ENCODE assay signal across 31 cellular contexts in genomic region chr18:8830067-8831060, GRCh38.
A peak's percentile ranks its signal among the peaks of the same experiment; 100 is the strongest.
DNase-seq lines count a peak whose midpoint lies in the region; ATAC-seq, FAIRE-seq and TF ChIP-seq lines count a peak whose summit lies in the region.
"Had no signal": no experiment of that assay in that cellular context is flagged by ENCODE, and none has a peak within 500 bp of the region (broad histone marks: within the 10 kb centered on the region; RNA-seq: fewer than 3 reads in every experiment).

No MANE protein-coding gene starts in this region.

- peak overlapping the region; percentile 36; the same call in 1 of the 2 replicates for H3K27ac Mint-ChIP-seq in HFFc6
- peak overlapping the region in 1 of 8 donors; percentile 0 for H3K27ac Mint-ChIP-seq in CD8-positive, alpha-beta memory T cell
- H3K27ac Mint-ChIP-seq: activated CD4-positive, alpha-beta memory T cell treated with anti-CD3 and anti-CD28 coated beads for 36 hours; activated naive CD4-positive, alpha-beta T cell treated with anti-CD3 and anti-CD28 coated beads for 36 hours; CD4-positive, alpha-beta T cell; immature natural killer cell; T-helper 2 cell treated with Interferon-gamma antibody and Interleukin-4, amounts not matched to agents 5 μg/mL and 100 μg/mL, for 36 hours had no signal

- H3K36me3 ChIP-seq in H1 (ENCODE audit: control insufficient read depth in 2 of 4, insufficient read depth in 4 of 4, low read length in 3 of 4): peaks cover 0 to 12% (median 7%) of the 10 kb centered on the region in 4 experiments; a peak in 6 of 8 replicates
- H3K36me3 ChIP-seq in muscle layer of colon (ENCODE audit: insufficient read depth, low read length): peaks cover 8% of the 10 kb centered on the region
- no peaks in the 10 kb centered on the region for H3K36me3 ChIP-seq in CD8-positive, alpha-beta memory T cell (ENCODE audit: insufficient read depth, low read length)
- H3K36me3 ChIP-seq: thoracic aorta, vagina had no signal

- no peak overlapping the region for H2AFZ ChIP-seq in H1 (ENCODE audit: low read length)
- H2AFZ ChIP-seq: GM23248, parathyroid adenoma had no signal

- no peak overlapping the region; the same call in 1 of the 2 replicates for H3K27ac ChIP-seq in H1 (ENCODE audit: low read depth, low read length)
- peak overlapping the region; percentile 26 for H3K27ac ChIP-seq in muscle layer of colon (ENCODE audit: low read depth, low read length)
- H3K27ac ChIP-seq in CD8-positive, alpha-beta memory T cell (ENCODE audit: low read depth, low read length): no peak overlapping the region
- H3K27ac ChIP-seq: body of pancreas, GM23248, HL-60, parathyroid adenoma, thoracic aorta, vagina had no signal

- no peak overlapping the region for H2BK15ac ChIP-seq in H1 (ENCODE audit: low read length)

- no peak for TF ChIP-seq RAD21 in H1 (IDR thresholded peaks at IDR 0.05 in 1 of 2, conservative IDR thresholded peaks at IDR 0.05 in 1 of 2; ENCODE audit: low read depth in 2 of 2, low read length in 2 of 2)

- H3K36me3 Mint-ChIP-seq in HFFc6 (ENCODE audit: low read depth): peaks cover 69% of the 10 kb centered on the region
- peaks cover 0 to 6% (median 0%) of the 10 kb centered on the region in 3 donors for H3K36me3 Mint-ChIP-seq in CD8-positive, alpha-beta memory T cell
- H3K36me3 Mint-ChIP-seq: activated CD4-positive, alpha-beta memory T cell treated with anti-CD3 and anti-CD28 coated beads for 36 hours; immature natural killer cell had no signal

- H3K79me2 ChIP-seq in H1 (ENCODE audit: control insufficient read depth in 1 of 2, insufficient read depth in 2 of 2, low read length in 2 of 2): no peaks in the 10 kb centered on the region
- H3K79me2 ChIP-seq: parathyroid adenoma had no signal

- H3K23me2 ChIP-seq in H1 (ENCODE audit: low read depth, low read length): no peaks in the 10 kb centered on the region

- FAIRE-seq in H1 (lab: Jason Lieb, UNC): no peak
- FAIRE-seq: small intestine had no signal

- peaks cover 0 to 4% of the 10 kb centered on the region in 2 experiments; a peak in 1 of 4 replicates for H3K9me3 ChIP-seq in H1 (ENCODE audit: insufficient read depth in 2 of 2, low read depth in 1 of 2, low read length in 1 of 2)
- no peaks in the 10 kb centered on the region for H3K9me3 ChIP-seq in muscle layer of colon (ENCODE audit: low read length)
- H3K9me3 ChIP-seq in CD8-positive, alpha-beta memory T cell (ENCODE audit: low read length): no peaks in the 10 kb centered on the region
- H3K9me3 ChIP-seq: body of pancreas, thoracic aorta, vagina had no signal

- H3K9ac ChIP-seq in H1 (replicated peaks in 1 of 4; ENCODE audit: extremely low read depth in 1 of 4, low read depth in 3 of 4, low read length in 3 of 4): no peak overlapping the region
- H3K9ac ChIP-seq in muscle layer of colon (ENCODE audit: low read length): no peak overlapping the region
- H3K9ac ChIP-seq: GM23248, parathyroid adenoma had no signal

- no peak overlapping the region for H3K4me3 Mint-ChIP-seq in HFFc6
- no peak overlapping the region for H3K4me3 Mint-ChIP-seq in CD8-positive, alpha-beta memory T cell
- H3K4me3 Mint-ChIP-seq: activated CD4-positive, alpha-beta memory T cell treated with anti-CD3 and anti-CD28 coated beads for 36 hours; activated naive CD4-positive, alpha-beta T cell treated with anti-CD3 and anti-CD28 coated beads for 36 hours; CD4-positive, alpha-beta T cell; immature natural killer cell; T-helper 2 cell treated with Interferon-gamma antibody and Interleukin-4, amounts not matched to agents 5 μg/mL and 100 μg/mL, for 36 hours had no signal

- H4K20me1 ChIP-seq in H1 (replicated peaks in 1 of 2; ENCODE audit: control insufficient read depth in 1 of 2, insufficient read depth in 2 of 2, low read length in 2 of 2): peaks cover 0 to 3% of the 10 kb centered on the region in 2 experiments

- no peak for TF ChIP-seq EP300 in H1 (IDR thresholded peaks at IDR 0.05; ENCODE audit: borderline replicate concordance in 1 of 2, low read depth in 2 of 2, low read length in 2 of 2)

- H4K8ac ChIP-seq in H1 (ENCODE audit: extremely low read depth, insufficient read depth, low read length): no peak overlapping the region

- peaks cover 39% of the 10 kb centered on the region for H3K4me1 Mint-ChIP-seq in HFFc6 (ENCODE audit: low read depth)
- H3K4me1 Mint-ChIP-seq in CD8-positive, alpha-beta memory T cell: no peaks in the 10 kb centered on the region
- H3K4me1 Mint-ChIP-seq: immature natural killer cell had no signal

- no peak overlapping the region for H3K14ac ChIP-seq in H1 (ENCODE audit: insufficient read length)

- DNase-seq in AG10803 (ENCODE audit: low read depth) (peak; percentile 34), HFFc6 (no peak), H1 (ENCODE audit: low read depth in 1 of 2, low spot score in 2 of 2) (no peak)
- no peak for DNase-seq in CD8-positive, alpha-beta memory T cell
- DNase-seq: activated CD4-positive, alpha-beta memory T cell treated with anti-CD3 and anti-CD28 coated beads for 36 hours; activated CD4-positive, alpha-beta T cell treated with anti-CD3 and anti-CD28 coated beads for 1 hour; activated naive CD4-positive, alpha-beta T cell treated with anti-CD3 and anti-CD28 coated beads for 36 hours; body of pancreas; CD4-positive, alpha-beta T cell; EL; GM23248; immature natural killer cell; Kasumi-1; NCI-H2029; NCI-H345; NCI-H748 treated with DMSO at 0.1 percent for 48 hours; SHP77 treated with DMSO at 0.1 percent for 48 hours; small intestine; stimulated activated naive CD4-positive, alpha-beta T cell treated with Interleukin-2 at 50 U/mL for 16 hours had no signal

- H3K18ac ChIP-seq in H1 (ENCODE audit: extremely low read depth, low read length): no peak overlapping the region; the same call in 1 of the 2 replicates

- CTCF ChIA-PET in H1 (lab: Charles Lee; ENCODE audit: partially characterized antibody): interaction anchor here (1.1 to 3.2 kb wide), 5 partner anchors 11 to 158 kb away, joined by 3 to 11 read pairs (median 4); no protein-coding TSS in a partner anchor
- CTCF ChIA-PET in CD8-positive, alpha-beta memory T cell (lab: Charles Lee): no interaction called here

- no peak overlapping the region for H2BK120ac ChIP-seq in H1 (replicated peaks; ENCODE audit: low read depth, low read length)

- H2BK20ac ChIP-seq in H1 (ENCODE audit: low read length): 0 out of 2 replicates have a peak overlapping the region, but pooled peaks have one; percentile 75

- peaks cover 0 to 2% (median 0%) of the 10 kb centered on the region in 4 experiments; a peak in 1 of 7 replicates for H3K4me1 ChIP-seq in H1 (replicated peaks in 1 of 4; ENCODE audit: control insufficient read depth in 3 of 4, insufficient read depth in 4 of 4, low read length in 3 of 4)
- peaks cover 30% of the 10 kb centered on the region for H3K4me1 ChIP-seq in muscle layer of colon (ENCODE audit: insufficient read depth, low read length)
- H3K4me1 ChIP-seq in CD8-positive, alpha-beta memory T cell (ENCODE audit: insufficient read depth, low read length): no peaks in the 10 kb centered on the region
- H3K4me1 ChIP-seq: body of pancreas, parathyroid adenoma, vagina had no signal

- no peak overlapping the region for H3K23ac ChIP-seq in H1 (ENCODE audit: insufficient read length)

- H3K4me2 ChIP-seq in H1 (ENCODE audit: insufficient read depth in 1 of 2, low read depth in 2 of 2, low read length in 2 of 2): no peak overlapping the region

- no peak; a peak in 1 of 3 replicates for TF ChIP-seq POLR2A in H1 (IDR thresholded peaks at IDR 0.05; ENCODE audit: control extremely low read depth in 1 of 2, low read depth in 2 of 2, low read length in 2 of 2)

- H3K9me3 Mint-ChIP-seq in HFFc6: no peaks in the 10 kb centered on the region
- no peaks in the 10 kb centered on the region for H3K9me3 Mint-ChIP-seq in CD8-positive, alpha-beta memory T cell
- H3K9me3 Mint-ChIP-seq: activated CD4-positive, alpha-beta memory T cell treated with anti-CD3 and anti-CD28 coated beads for 36 hours; activated naive CD4-positive, alpha-beta T cell treated with anti-CD3 and anti-CD28 coated beads for 36 hours; CD4-positive, alpha-beta T cell; immature natural killer cell; T-helper 2 cell treated with Interferon-gamma antibody and Interleukin-4, amounts not matched to agents 5 μg/mL and 100 μg/mL, for 36 hours had no signal

- H3K79me1 ChIP-seq in H1 (ENCODE audit: low read depth, low read length): no peaks in the 10 kb centered on the region

- TF ChIP-seq CTCF in AG10803 (conservative IDR thresholded peaks at IDR 0.05; ENCODE audit: low read length): no peak
- TF ChIP-seq CTCF in HFFc6 (IDR thresholded peaks at IDR 0.05): no peak
- no peak for TF ChIP-seq CTCF in H1 (IDR thresholded peaks at IDR 0.05; ENCODE audit: control extremely low read depth in 1 of 3, insufficient read depth in 1 of 3, low read depth in 1 of 3, low read length in 3 of 3)

- no peak overlapping the region; the same call in 1 of the 2 replicates for H2BK5ac ChIP-seq in H1 (ENCODE audit: low read depth, low read length)

- no peak overlapping the region; the same call in 1 of the 2 replicates for H2AK5ac ChIP-seq in H1 (ENCODE audit: low read depth, low read length)

- no peaks in the 10 kb centered on the region; a peak in 1 of 7 replicates for H3K27me3 ChIP-seq in H1 (replicated peaks in 1 of 4; ENCODE audit: control insufficient read depth in 3 of 4, extremely low read depth in 1 of 4, insufficient read depth in 3 of 4, low read length in 3 of 4)
- H3K27me3 ChIP-seq in muscle layer of colon (ENCODE audit: control insufficient read depth in 1 of 2, insufficient read depth in 2 of 2, low read length in 2 of 2): no peaks in the 10 kb centered on the region
- H3K27me3 ChIP-seq in CD8-positive, alpha-beta memory T cell (ENCODE audit: insufficient read depth, low read length, poor library complexity, severe bottlenecking): no peaks in the 10 kb centered on the region
- H3K27me3 ChIP-seq: body of pancreas, vagina had no signal

- no peak overlapping the region for H3K4ac ChIP-seq in H1 (replicated peaks; ENCODE audit: insufficient read length, low read depth, low read length)

- no peak overlapping the region for H2BK12ac ChIP-seq in H1 (ENCODE audit: low read depth, low read length)

- H3K56ac ChIP-seq in H1 (replicated peaks; ENCODE audit: insufficient read length, low read depth, low read length): no peak overlapping the region

- WGBS in H1 (ENCODE audit: extremely low coverage in 1 of 2, insufficient coverage in 1 of 2, insufficient read length in 1 of 2, insufficient replicate concordance in 2 of 2, low coverage in 1 of 2, low lambda C conversion rate in 2 of 2, missing lambda C conversion rate in 1 of 2), 2 experiments: 89% methylated on average over 16 of the region's 16 CpGs; no CpG with 5 or more reads in 1 of the 2 experiments

- POLR2A ChIA-PET in H1 (lab: Charles Lee; ENCODE audit: partially characterized antibody): interaction anchor here (0.6 to 0.9 kb wide), 2 partner anchors 10 to 98 kb away, joined by 3 read pairs; no protein-coding TSS in a partner anchor
- POLR2A ChIA-PET in CD8-positive, alpha-beta memory T cell (lab: Charles Lee): no interaction called here

- no peak for ATAC-seq in HG03135 (IDR thresholded peaks at IDR 0.05; ENCODE audit: unreplicated experiment)
- no peak for ATAC-seq in GM21526 (IDR thresholded peaks at IDR 0.05; ENCODE audit: low FRiP score, unreplicated experiment)
- ATAC-seq in HG02763 (IDR thresholded peaks at IDR 0.05; ENCODE audit: unreplicated experiment): no peak
- ATAC-seq: body of pancreas, GM12878, left lobe of liver, Panc1 had no signal

- H3K4me3 ChIP-seq in AG10803 (ENCODE audit: low read length) (no peak overlapping the region), H1 (ENCODE audit: extremely low read depth in 1 of 4, insufficient read depth in 2 of 4, low read depth in 3 of 4, low read length in 4 of 4) (no peak overlapping the region), muscle layer of colon (ENCODE audit: low read depth in 1 of 2, low read length in 2 of 2) (no peak overlapping the region)
- H3K4me3 ChIP-seq in CD8-positive, alpha-beta memory T cell (ENCODE audit: low read length): no peak overlapping the region
- H3K4me3 ChIP-seq: body of pancreas, GM12878, GM23248, thoracic aorta, vagina had no signal

- no peak overlapping the region for H4K91ac ChIP-seq in H1 (replicated peaks; ENCODE audit: insufficient read length, low read length)

- peaks cover 5% of the 10 kb centered on the region for H3K27me3 Mint-ChIP-seq in HFFc6 (ENCODE audit: insufficient read depth)
- peaks cover 14 to 20% of the 10 kb centered on the region in 2 donors for H3K27me3 Mint-ChIP-seq in CD8-positive, alpha-beta memory T cell
- H3K27me3 Mint-ChIP-seq: activated CD4-positive, alpha-beta memory T cell treated with anti-CD3 and anti-CD28 coated beads for 36 hours had no signal

- no peak overlapping the region for H4K5ac ChIP-seq in H1 (ENCODE audit: insufficient read length, low read depth, low read length)
